Comparison of ENCODE assay signal across 17 cellular contexts in genomic region chr1:199161319-199161680, GRCh38.
"Had no signal": no experiment of that assay in that cellular context is flagged by ENCODE, and none has a peak within 500 bp of the region (broad histone marks: within the 10 kb centered on the region; RNA-seq: fewer than 3 reads in every experiment).

No MANE protein-coding gene starts in this region.

- ATAC-seq: lower lobe of right lung, sciatic nerve had no signal

- H3K36me3 ChIP-seq: ascending aorta, esophagus muscularis mucosa, lower lobe of right lung, neutrophil, transverse colon had no signal

- H3K9me3 ChIP-seq: ascending aorta, esophagus muscularis mucosa, lower lobe of right lung, neutrophil, transverse colon had no signal

- H3K9me3 Mint-ChIP-seq: activated B cell treated with CpG ODN at 0.5 μM for 24 hours; immature natural killer cell; T-helper 1 cell treated with Interleukin-12 subunit alpha and Interleukin-12 subunit beta and Interleukin-4 antibody, amounts not matched to agents 30 μg/mL and 1 μg/mL, for 36 hours had no signal

- H3K27ac Mint-ChIP-seq: activated B cell treated with CpG ODN at 0.5 μM for 24 hours; activated CD4-positive, alpha-beta T cell treated with anti-CD3 and anti-CD28 coated beads, Interleukin-2, amount 10 ng/mL, durations not matched to agents 7 days and 5 days had no signal

- H3K27me3 ChIP-seq: ascending aorta, esophagus muscularis mucosa, neutrophil, transverse colon had no signal

- H3K4me1 ChIP-seq: ascending aorta, esophagus muscularis mucosa, lower lobe of right lung, transverse colon had no signal

- H3K27me3 Mint-ChIP-seq: activated CD4-positive, alpha-beta T cell treated with anti-CD3 and anti-CD28 coated beads, Interleukin-2, amount 10 ng/mL, durations not matched to agents 7 days and 5 days; activated naive CD8-positive, alpha-beta T cell had no signal

- H3K4me3 Mint-ChIP-seq: activated B cell treated with CpG ODN at 0.5 μM for 24 hours; activated CD4-positive, alpha-beta T cell treated with anti-CD3 and anti-CD28 coated beads, Interleukin-2, amount 10 ng/mL, durations not matched to agents 7 days and 5 days; activated naive CD8-positive, alpha-beta T cell; T-helper 1 cell treated with Interleukin-12 subunit alpha and Interleukin-12 subunit beta and Interleukin-4 antibody, amounts not matched to agents 30 μg/mL and 1 μg/mL, for 36 hours had no signal

- DNase-seq: activated B cell treated with CpG ODN at 0.5 μM for 24 hours; activated CD4-positive, alpha-beta T cell treated with anti-CD3 and anti-CD28 coated beads, Interleukin-2, amount 10 ng/mL, durations not matched to agents 7 days and 5 days; activated effector memory CD4-positive, alpha-beta T cell treated with Interleukin-2 at 50 U/mL for 16 hours; activated T-cell treated with anti-CD3 and anti-CD28 coated beads for 4 hours; glutamatergic neuron; immature natural killer cell; lower lobe of right lung; midbrain; stimulated activated CD4-positive, alpha-beta T cell treated with anti-CD3 and anti-CD28 coated beads, Interleukin-2, amount 100 ng/mL, for 24 hours; stimulated activated naive CD4-positive, alpha-beta T cell; transverse colon had no signal

- H3K36me3 Mint-ChIP-seq: activated naive CD8-positive, alpha-beta T cell; immature natural killer cell had no signal

- H3K27ac ChIP-seq: ascending aorta, esophagus muscularis mucosa, lower lobe of right lung, transverse colon had no signal

- H3K4me3 ChIP-seq: ascending aorta, esophagus muscularis mucosa, lower lobe of right lung, transverse colon had no signal
